ENCODE assay signal across 1 cellular context in the genomic region with DNA sequence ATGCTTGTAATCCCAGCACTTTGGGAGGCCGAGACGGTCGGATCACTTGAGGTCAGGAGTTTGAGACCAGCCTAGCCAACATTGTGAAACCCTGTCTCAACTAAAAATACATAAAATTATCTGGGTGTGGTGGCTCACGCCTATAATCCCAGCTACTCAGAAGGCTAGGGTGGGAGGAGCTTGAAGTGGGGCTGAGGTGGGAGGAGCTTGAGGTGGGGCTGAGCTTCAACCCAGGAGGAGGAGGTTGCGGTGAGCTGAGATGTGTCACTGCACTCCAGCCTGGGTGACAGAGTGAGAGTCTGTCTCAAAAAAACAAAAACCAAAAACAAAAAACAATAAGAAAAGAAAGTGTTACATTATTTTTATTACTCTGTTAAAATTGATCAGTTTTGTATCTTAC.
TF ChIP-seq lines count a peak whose summit lies in the region.

No MANE protein-coding gene starts in this region.

TF ChIP-seq in WTC11, 78 proteins besides CTCF, POLR2A, EP300 and RAD21 (continued from another document):
- TF ChIP-seq EMX1 (CRISPR knock-in tag; IDR thresholded peaks at IDR 0.05), result no peak
